ENCODE assay signal across 8 cellular contexts in genomic region chr5:181221792-181222629, GRCh38. TPM values are rescaled to one million over a fixed set of nuclear protein-coding genes. Genes with fewer than 3 reads are reported as not detected.
DNase-seq lines count a peak whose midpoint lies in the region; ATAC-seq, FAIRE-seq and TF ChIP-seq lines count a peak whose summit lies in the region.

No MANE protein-coding gene starts in this region.

- no peak for TF ChIP-seq CTCF in pancreas (IDR thresholded peaks at IDR 0.05)
- TF ChIP-seq CTCF in tibial nerve (IDR thresholded peaks at IDR 0.05), result no peak

- TF ChIP-seq EP300 in tibial nerve (IDR thresholded peaks at IDR 0.05), result peak; percentile 24 to 72

- no peaks in the 10 kb centered on the region for H3K9me3 Mint-ChIP-seq in activated T-helper 1 cell treated with anti-CD3 and anti-CD28 coated beads, Interleukin-12 subunit alpha, Interleukin-12 subunit beta, Interleukin-2, Interleukin-4 antibody, amounts not matched to agents 30 ng/mL and 10 ng/mL and 1 ng/mL, durations not matched to agents 14 hours and 24 hours and 36 hours

- DNase-seq in CMK (ENCODE audit: low read depth), result peak; percentile 88
- peak; percentile 87 for DNase-seq in LoVo (ENCODE audit: low spot score)
- DNase-seq in activated T-helper 1 cell treated with anti-CD3 and anti-CD28 coated beads, Interleukin-12 subunit alpha, Interleukin-12 subunit beta, Interleukin-2, Interleukin-4 antibody, amounts not matched to agents 30 ng/mL and 10 ng/mL and 1 ng/mL, durations not matched to agents 14 hours and 24 hours and 36 hours (ENCODE audit: low spot score), result peak; percentile 91
- peak; percentile 62 for DNase-seq in germinal center (ENCODE audit: low spot score)
- DNase-seq in pancreas, result peak; percentile 88 to 100 (median 96)
- peak; percentile 99 to 100 for DNase-seq in tibial nerve (ENCODE audit: low spot score in 2 of 2)
- no peak for DNase-seq in NCI-H187 treated with DMSO at 0.1 percent for 48 hours (lab: John Stamatoyannopoulos, UW)

- H3K4me3 ChIP-seq in pancreas (peak overlapping the region; percentile 59 to 93 (median 74)), tibial nerve (peak overlapping the region; percentile 71 to 91 (median 82))

- WGBS in pancreas, 2 donors, result 2 to 4% methylated on average over 50 of the region's 50 CpGs
- 5 to 10% methylated on average over 22 to 41 of the region's 50 CpGs for WGBS in tibial nerve, 2 donors

- H3K4me1 ChIP-seq in pancreas, result peaks cover 0 to 14% (median 4%) of the 10 kb centered on the region in 3 donors
- H3K4me1 ChIP-seq in tibial nerve, result peaks cover 0 to 40% (median 7%) of the 10 kb centered on the region in 4 donors

- peaks cover 76% of the 10 kb centered on the region for H3K4me1 Mint-ChIP-seq in activated T-helper 1 cell treated with anti-CD3 and anti-CD28 coated beads, Interleukin-12 subunit alpha, Interleukin-12 subunit beta, Interleukin-2, Interleukin-4 antibody, amounts not matched to agents 30 ng/mL and 10 ng/mL and 1 ng/mL, durations not matched to agents 14 hours and 24 hours and 36 hours (ENCODE audit: low read depth)

- no peak for TF ChIP-seq POLR2A in tibial nerve (IDR thresholded peaks at IDR 0.05)

- H3K36me3 Mint-ChIP-seq in activated T-helper 1 cell treated with anti-CD3 and anti-CD28 coated beads, Interleukin-12 subunit alpha, Interleukin-12 subunit beta, Interleukin-2, Interleukin-4 antibody, amounts not matched to agents 30 ng/mL and 10 ng/mL and 1 ng/mL, durations not matched to agents 14 hours and 24 hours and 36 hours (ENCODE audit: low read depth), result peaks cover 2% of the 10 kb centered on the region

- H3K4me3 Mint-ChIP-seq in activated T-helper 1 cell treated with anti-CD3 and anti-CD28 coated beads, Interleukin-12 subunit alpha, Interleukin-12 subunit beta, Interleukin-2, Interleukin-4 antibody, amounts not matched to agents 30 ng/mL and 10 ng/mL and 1 ng/mL, durations not matched to agents 14 hours and 24 hours and 36 hours, result peak overlapping the region; percentile 95

- H3K27ac Mint-ChIP-seq in activated T-helper 1 cell treated with anti-CD3 and anti-CD28 coated beads, Interleukin-12 subunit alpha, Interleukin-12 subunit beta, Interleukin-2, Interleukin-4 antibody, amounts not matched to agents 30 ng/mL and 10 ng/mL and 1 ng/mL, durations not matched to agents 14 hours and 24 hours and 36 hours, result peak overlapping the region; percentile 98

- FAIRE-seq in pancreas (lab: Jason Lieb, UNC), result no peak

- ATAC-seq in GM21737 (IDR thresholded peaks at IDR 0.05; ENCODE audit: unreplicated experiment) (peak; percentile 31), pancreas (peak; percentile 64 to 80 (median 67))

- H3K36me3 ChIP-seq in pancreas (no peaks in the 10 kb centered on the region), tibial nerve (peaks cover 0 to 3% (median 0%) of the 10 kb centered on the region in 3 donors)

- H3K27ac ChIP-seq in pancreas (peak overlapping the region; percentile 79 to 93 (median 90)), tibial nerve (peak overlapping the region; percentile 91 to 98 (median 94))

- H3K27me3 Mint-ChIP-seq in activated T-helper 1 cell treated with anti-CD3 and anti-CD28 coated beads, Interleukin-12 subunit alpha, Interleukin-12 subunit beta, Interleukin-2, Interleukin-4 antibody, amounts not matched to agents 30 ng/mL and 10 ng/mL and 1 ng/mL, durations not matched to agents 14 hours and 24 hours and 36 hours (ENCODE audit: insufficient read depth), result peaks cover 13% of the 10 kb centered on the region

- H3K9me3 ChIP-seq in pancreas (no peaks in the 10 kb centered on the region), tibial nerve (no peaks in the 10 kb centered on the region)

- H3K27me3 ChIP-seq in pancreas, result no peaks in the 10 kb centered on the region
- no peaks in the 10 kb centered on the region for H3K27me3 ChIP-seq in tibial nerve

- intact Hi-C loops in activated T-helper 1 cell treated with anti-CD3 and anti-CD28 coated beads, Interleukin-12 subunit alpha, Interleukin-12 subunit beta, Interleukin-2, Interleukin-4 antibody, amounts not matched to agents 30 ng/mL and 10 ng/mL and 1 ng/mL, durations not matched to agents 14 hours and 24 hours and 36 hours (cut with micrococcal nuclease), result loop anchor here (1.0 to 5.0 kb wide), 4 partner anchors 15 to 1600 kb away; partner anchors contain the start of genes HNRNPH1 and ZFP62
- intact Hi-C loops in pancreas (cut with DNase I), result no loop called here

RNA-seq across cellular contexts. Expression of gene TRIM41, which starts 1.1 kb away (rescaled TPM):
- total RNA-seq in activated T-helper 1 cell treated with anti-CD3 and anti-CD28 coated beads, Interleukin-12 subunit alpha, Interleukin-12 subunit beta, Interleukin-2, Interleukin-4 antibody, amounts not matched to agents 30 ng/mL and 10 ng/mL and 1 ng/mL, durations not matched to agents 14 hours and 24 hours and 36 hours, result 31.8 and 34.8 TPM in 2 replicates
- total RNA-seq in pancreas (10 to 100 TPM; 11.4 to 22.1 (median 12.1) TPM), tibial nerve (10 to 100 TPM; 17.9 to 25.7 (median 22.7) TPM)
- polyA plus RNA-seq in pancreas, result 10 to 100 TPM; 17.3 to 28.7 TPM

RNA-seq across cellular contexts. Expression of gene TRIM7, which starts 17.0 kb away (rescaled TPM):
- 1.5 and 1.8 TPM in 2 replicates for total RNA-seq in activated T-helper 1 cell treated with anti-CD3 and anti-CD28 coated beads, Interleukin-12 subunit alpha, Interleukin-12 subunit beta, Interleukin-2, Interleukin-4 antibody, amounts not matched to agents 30 ng/mL and 10 ng/mL and 1 ng/mL, durations not matched to agents 14 hours and 24 hours and 36 hours
- total RNA-seq in pancreas (10 to 100 TPM in 1 of 6 donors, 1 to 10 TPM in 5; 1.9 to 11.1 (median 3.9) TPM), tibial nerve (10 to 100 TPM in 3 of 4 donors, 1 to 10 TPM in 1; 3.7 to 12.1 (median 10.6) TPM)
- polyA plus RNA-seq in pancreas, result 1 to 10 TPM; 2.4 to 3.0 TPM

RNA-seq across cellular contexts. Expression of gene RACK1, which starts 21.7 kb away (rescaled TPM):
- 2,098 and 2,121 TPM in 2 replicates for total RNA-seq in activated T-helper 1 cell treated with anti-CD3 and anti-CD28 coated beads, Interleukin-12 subunit alpha, Interleukin-12 subunit beta, Interleukin-2, Interleukin-4 antibody, amounts not matched to agents 30 ng/mL and 10 ng/mL and 1 ng/mL, durations not matched to agents 14 hours and 24 hours and 36 hours
- total RNA-seq in pancreas, result 1,000 to 10,000 TPM in 5 of 6 donors, 100 to 1,000 TPM in 1; 974 to 1,629 (median 1,266) TPM
- polyA plus RNA-seq in pancreas, result 1,000 to 10,000 TPM; 1,162 to 1,304 TPM
- 1,000 to 10,000 TPM; 1,722 to 2,174 (median 1,870) TPM for total RNA-seq in tibial nerve

RNA-seq across cellular contexts. Expression of gene TRIM52, which starts 38.9 kb away (rescaled TPM):
- total RNA-seq in activated T-helper 1 cell treated with anti-CD3 and anti-CD28 coated beads, Interleukin-12 subunit alpha, Interleukin-12 subunit beta, Interleukin-2, Interleukin-4 antibody, amounts not matched to agents 30 ng/mL and 10 ng/mL and 1 ng/mL, durations not matched to agents 14 hours and 24 hours and 36 hours, result 15.3 and 17.1 TPM in 2 replicates
- 10 to 100 TPM in 1 of 6 donors, 1 to 10 TPM in 5; 5.6 to 10.4 (median 7.4) TPM for total RNA-seq in pancreas
- 10 to 100 TPM; 12.8 to 18.1 TPM for polyA plus RNA-seq in pancreas
- total RNA-seq in tibial nerve, result 10 to 100 TPM; 12.3 to 20.3 (median 16.4) TPM
